In the genomic region with DNA sequence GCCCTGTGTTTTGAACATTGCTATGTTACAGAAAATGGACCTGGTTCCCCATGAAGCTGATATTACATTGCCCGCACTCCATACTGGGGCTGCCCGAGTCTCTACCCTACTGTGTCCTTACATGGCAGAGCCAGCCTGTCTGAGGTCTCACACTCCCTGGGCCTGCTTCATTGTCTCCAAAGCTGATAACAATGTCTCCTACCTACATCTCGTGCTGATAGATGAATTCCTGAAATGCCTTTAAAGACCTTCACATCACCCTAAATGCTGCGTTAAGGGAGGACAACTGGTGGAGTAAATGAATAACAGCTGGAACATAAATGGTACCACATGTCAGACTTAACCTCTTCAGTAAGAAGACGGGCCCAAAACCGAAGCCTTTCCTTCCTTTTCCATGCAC, we compare ENCODE assay signal across 27 cellular contexts.
DNase-seq lines count a peak whose midpoint lies in the region; ATAC-seq lines count a peak whose summit lies in the region.
"Had no signal": no experiment of that assay in that cellular context is flagged by ENCODE, and none has a peak within 500 bp of the region (broad histone marks: within the 10 kb centered on the region; RNA-seq: fewer than 3 reads in every experiment).

No MANE protein-coding gene starts in this region.

- no peak overlapping the region for H3K27ac Mint-ChIP-seq in stimulated activated naive B cell treated with anti-CD40 and anti-IgM and Interleukin-4, amounts not matched to agents 10 μg/mL and 1 μg/mL and 100 μg/mL, for 72 hours
- H3K27ac Mint-ChIP-seq in activated T-helper 1 cell treated with anti-CD3 and anti-CD28 coated beads, Interleukin-12 subunit alpha, Interleukin-12 subunit beta, Interleukin-2, Interleukin-4 antibody, amounts not matched to agents 30 ng/mL and 10 ng/mL and 1 ng/mL, durations not matched to agents 14 hours and 24 hours and 36 hours, result no peak overlapping the region
- no peak overlapping the region for H3K27ac Mint-ChIP-seq in T-helper 2 cell treated with Interferon-gamma antibody and Interleukin-4, amounts not matched to agents 5 μg/mL and 100 μg/mL, for 36 hours
- H3K27ac Mint-ChIP-seq: activated naive CD4-positive, alpha-beta T cell treated with anti-CD3 and anti-CD28 coated beads, Interleukin-2, amount 50 U/mL, for 24 hours; activated T-helper 17 cell treated with anti-CD3 and anti-CD28 coated beads, Interleukin-2, amount 50 U/mL, for 72 hours; CD4-positive, alpha-beta memory T cell; dendritic cell treated with granulocyte-macrophage colony-stimulating factor and Interleukin-4, amounts not matched to agents 40 ng/mL and 50 ng/mL, for 4 days; immature natural killer cell; naive B cell had no signal

- H3K4me1 Mint-ChIP-seq in stimulated activated naive B cell treated with anti-CD40 and anti-IgM and Interleukin-4, amounts not matched to agents 10 μg/mL and 1 μg/mL and 100 μg/mL, for 72 hours, result no peaks in the 10 kb centered on the region
- no peaks in the 10 kb centered on the region for H3K4me1 Mint-ChIP-seq in activated T-helper 1 cell treated with anti-CD3 and anti-CD28 coated beads, Interleukin-12 subunit alpha, Interleukin-12 subunit beta, Interleukin-2, Interleukin-4 antibody, amounts not matched to agents 30 ng/mL and 10 ng/mL and 1 ng/mL, durations not matched to agents 14 hours and 24 hours and 36 hours (ENCODE audit: low read depth)
- no peaks in the 10 kb centered on the region for H3K4me1 Mint-ChIP-seq in T-helper 2 cell treated with Interferon-gamma antibody and Interleukin-4, amounts not matched to agents 5 μg/mL and 100 μg/mL, for 36 hours (ENCODE audit: low read depth)
- H3K4me1 Mint-ChIP-seq: activated naive CD4-positive, alpha-beta T cell treated with anti-CD3 and anti-CD28 coated beads, Interleukin-2, amount 50 U/mL, for 24 hours; activated T-helper 17 cell treated with anti-CD3 and anti-CD28 coated beads, Interleukin-2, amount 50 U/mL, for 72 hours; immature natural killer cell; naive B cell had no signal

- peaks cover 22% of the 10 kb centered on the region for H3K4me1 ChIP-seq in SJSA1 (replicated peaks)
- H3K4me1 ChIP-seq: foreskin keratinocyte, spleen had no signal

- ATAC-seq in stimulated activated naive B cell treated with anti-CD40 and anti-IgM and Interleukin-4, amounts not matched to agents 10 μg/mL and 1 μg/mL and 100 μg/mL, for 72 hours (replicated peaks), result no peak
- ATAC-seq: activated T-helper 17 cell treated with anti-CD3 and anti-CD28 coated beads, Interleukin-2, amount 50 U/mL, for 72 hours; foreskin keratinocyte; left lobe of liver had no signal

- DNase-seq in EH (ENCODE audit: low read depth) (peak; percentile 81), SJSA1 (ENCODE audit: low read depth in 1 of 2, low spot score in 2 of 2) (peak in 1 of 2 experiments; percentile 29), fibroblast of the conjunctiva (ENCODE audit: low read depth) (peak; percentile 67), posterior vena cava (ENCODE audit: low spot score) (peak; percentile 69)
- no peak for DNase-seq in stimulated activated naive B cell treated with anti-CD40 and anti-IgM and Interleukin-4, amounts not matched to agents 10 μg/mL and 1 μg/mL and 100 μg/mL, for 72 hours
- no peak for DNase-seq in activated T-helper 1 cell treated with anti-CD3 and anti-CD28 coated beads, Interleukin-12 subunit alpha, Interleukin-12 subunit beta, Interleukin-2, Interleukin-4 antibody, amounts not matched to agents 30 ng/mL and 10 ng/mL and 1 ng/mL, durations not matched to agents 14 hours and 24 hours and 36 hours (ENCODE audit: low spot score)
- DNase-seq in T-helper 2 cell treated with Interferon-gamma antibody and Interleukin-4, amounts not matched to agents 5 μg/mL and 100 μg/mL, for 36 hours (ENCODE audit: low spot score), result no peak
- DNase-seq: activated CD4-positive, alpha-beta T cell treated with anti-CD3 and anti-CD28 coated beads, Interleukin-2, amount 50 U/mL, for 48 hours; activated CD8-positive, alpha-beta memory T cell treated with anti-CD3 and anti-CD28 coated beads, Interleukin-2, amount 50 U/mL, for 4 hours; AML-193; anterior cingulate cortex; CD4-positive, alpha-beta memory T cell; foreskin keratinocyte; immature natural killer cell; naive B cell; NCI-H1105; NCI-H2081; NCI-H345; NCI-H82; Right ventricle myocardium superior; spleen; stimulated activated CD4-positive, alpha-beta T cell treated with anti-CD3 and anti-CD28 coated beads, Interleukin-4, amount 100 ng/mL, for 1 hour; stimulated activated naive CD4-positive, alpha-beta T cell had no signal

- no peaks in the 10 kb centered on the region for H3K36me3 ChIP-seq in SJSA1
- H3K36me3 ChIP-seq: spleen had no signal

- H3K36me3 Mint-ChIP-seq in stimulated activated naive B cell treated with anti-CD40 and anti-IgM and Interleukin-4, amounts not matched to agents 10 μg/mL and 1 μg/mL and 100 μg/mL, for 72 hours, result no peaks in the 10 kb centered on the region
- no peaks in the 10 kb centered on the region for H3K36me3 Mint-ChIP-seq in activated T-helper 1 cell treated with anti-CD3 and anti-CD28 coated beads, Interleukin-12 subunit alpha, Interleukin-12 subunit beta, Interleukin-2, Interleukin-4 antibody, amounts not matched to agents 30 ng/mL and 10 ng/mL and 1 ng/mL, durations not matched to agents 14 hours and 24 hours and 36 hours (ENCODE audit: low read depth)
- H3K36me3 Mint-ChIP-seq in T-helper 2 cell treated with Interferon-gamma antibody and Interleukin-4, amounts not matched to agents 5 μg/mL and 100 μg/mL, for 36 hours (ENCODE audit: low read depth), result no peaks in the 10 kb centered on the region
- H3K36me3 Mint-ChIP-seq: activated naive CD4-positive, alpha-beta T cell treated with anti-CD3 and anti-CD28 coated beads, Interleukin-2, amount 50 U/mL, for 24 hours; CD4-positive, alpha-beta memory T cell; immature natural killer cell; naive B cell had no signal

- peak overlapping the region; percentile 15; the same call in 1 of the 2 replicates for H3K27ac ChIP-seq in SJSA1
- H3K27ac ChIP-seq: foreskin keratinocyte, spleen had no signal

- no peak overlapping the region for H3K4me3 ChIP-seq in SJSA1
- H3K4me3 ChIP-seq: spleen had no signal

- H3K9me3 Mint-ChIP-seq in stimulated activated naive B cell treated with anti-CD40 and anti-IgM and Interleukin-4, amounts not matched to agents 10 μg/mL and 1 μg/mL and 100 μg/mL, for 72 hours, result peaks cover 0 to 1% of the 10 kb centered on the region in 2 donors
- H3K9me3 Mint-ChIP-seq in activated T-helper 1 cell treated with anti-CD3 and anti-CD28 coated beads, Interleukin-12 subunit alpha, Interleukin-12 subunit beta, Interleukin-2, Interleukin-4 antibody, amounts not matched to agents 30 ng/mL and 10 ng/mL and 1 ng/mL, durations not matched to agents 14 hours and 24 hours and 36 hours, result no peaks in the 10 kb centered on the region
- no peaks in the 10 kb centered on the region for H3K9me3 Mint-ChIP-seq in T-helper 2 cell treated with Interferon-gamma antibody and Interleukin-4, amounts not matched to agents 5 μg/mL and 100 μg/mL, for 36 hours
- H3K9me3 Mint-ChIP-seq: activated naive CD4-positive, alpha-beta T cell treated with anti-CD3 and anti-CD28 coated beads, Interleukin-2, amount 50 U/mL, for 24 hours; activated T-helper 17 cell treated with anti-CD3 and anti-CD28 coated beads, Interleukin-2, amount 50 U/mL, for 72 hours; dendritic cell treated with granulocyte-macrophage colony-stimulating factor and Interleukin-4, amounts not matched to agents 40 ng/mL and 50 ng/mL, for 4 days; naive B cell had no signal

- H3K27me3 Mint-ChIP-seq in stimulated activated naive B cell treated with anti-CD40 and anti-IgM and Interleukin-4, amounts not matched to agents 10 μg/mL and 1 μg/mL and 100 μg/mL, for 72 hours, result no peaks in the 10 kb centered on the region
- H3K27me3 Mint-ChIP-seq in activated T-helper 1 cell treated with anti-CD3 and anti-CD28 coated beads, Interleukin-12 subunit alpha, Interleukin-12 subunit beta, Interleukin-2, Interleukin-4 antibody, amounts not matched to agents 30 ng/mL and 10 ng/mL and 1 ng/mL, durations not matched to agents 14 hours and 24 hours and 36 hours (ENCODE audit: insufficient read depth), result peaks cover 3% of the 10 kb centered on the region
- H3K27me3 Mint-ChIP-seq in T-helper 2 cell treated with Interferon-gamma antibody and Interleukin-4, amounts not matched to agents 5 μg/mL and 100 μg/mL, for 36 hours (ENCODE audit: low read depth), result no peaks in the 10 kb centered on the region
- H3K27me3 Mint-ChIP-seq: activated naive CD4-positive, alpha-beta T cell treated with anti-CD3 and anti-CD28 coated beads, Interleukin-2, amount 50 U/mL, for 24 hours; activated T-helper 17 cell treated with anti-CD3 and anti-CD28 coated beads, Interleukin-2, amount 50 U/mL, for 72 hours; CD4-positive, alpha-beta memory T cell; dendritic cell treated with granulocyte-macrophage colony-stimulating factor and Interleukin-4, amounts not matched to agents 40 ng/mL and 50 ng/mL, for 4 days; naive B cell had no signal

- H3K27me3 ChIP-seq in SJSA1 (replicated peaks), result no peaks in the 10 kb centered on the region
- H3K27me3 ChIP-seq: spleen had no signal

- no peaks in the 10 kb centered on the region for H3K9me3 ChIP-seq in SJSA1 (replicated peaks)
- H3K9me3 ChIP-seq: spleen had no signal

- no peak overlapping the region for H3K4me3 Mint-ChIP-seq in stimulated activated naive B cell treated with anti-CD40 and anti-IgM and Interleukin-4, amounts not matched to agents 10 μg/mL and 1 μg/mL and 100 μg/mL, for 72 hours
- H3K4me3 Mint-ChIP-seq in activated T-helper 1 cell treated with anti-CD3 and anti-CD28 coated beads, Interleukin-12 subunit alpha, Interleukin-12 subunit beta, Interleukin-2, Interleukin-4 antibody, amounts not matched to agents 30 ng/mL and 10 ng/mL and 1 ng/mL, durations not matched to agents 14 hours and 24 hours and 36 hours, result no peak overlapping the region
- no peak overlapping the region for H3K4me3 Mint-ChIP-seq in T-helper 2 cell treated with Interferon-gamma antibody and Interleukin-4, amounts not matched to agents 5 μg/mL and 100 μg/mL, for 36 hours
- H3K4me3 Mint-ChIP-seq: activated naive CD4-positive, alpha-beta T cell treated with anti-CD3 and anti-CD28 coated beads, Interleukin-2, amount 50 U/mL, for 24 hours; activated T-helper 17 cell treated with anti-CD3 and anti-CD28 coated beads, Interleukin-2, amount 50 U/mL, for 72 hours; CD4-positive, alpha-beta memory T cell; dendritic cell treated with granulocyte-macrophage colony-stimulating factor and Interleukin-4, amounts not matched to agents 40 ng/mL and 50 ng/mL, for 4 days; immature natural killer cell; naive B cell had no signal

- intact Hi-C loops in posterior vena cava (cut with DNase I), result no loop called here
- intact Hi-C loops in activated T-helper 1 cell treated with anti-CD3 and anti-CD28 coated beads, Interleukin-12 subunit alpha, Interleukin-12 subunit beta, Interleukin-2, Interleukin-4 antibody, amounts not matched to agents 30 ng/mL and 10 ng/mL and 1 ng/mL, durations not matched to agents 14 hours and 24 hours and 36 hours (cut with micrococcal nuclease), result no loop called here

Comparison
In these comparisons a context has a peak if more than half of its experiments do, and no peak if none do; other contexts are left out.
1. DNase-seq: peak in EH (single experiment), fibroblast of the conjunctiva (single experiment) and posterior vena cava (single experiment); none in stimulated activated naive B cell treated with anti-CD40 and anti-IgM and Interleukin-4, amounts not matched to agents 10 μg/mL and 1 μg/mL and 100 μg/mL, for 72 hours (single experiment), activated T-helper 1 cell treated with anti-CD3 and anti-CD28 coated beads, Interleukin-12 subunit alpha, Interleukin-12 subunit beta, Interleukin-2, Interleukin-4 antibody, amounts not matched to agents 30 ng/mL and 10 ng/mL and 1 ng/mL, durations not matched to agents 14 hours and 24 hours and 36 hours (single experiment) and T-helper 2 cell treated with Interferon-gamma antibody and Interleukin-4, amounts not matched to agents 5 μg/mL and 100 μg/mL, for 36 hours (single experiment).